Comparison of ENCODE assay signal across 1 cellular context in genomic region chr7:25272265-25272664, GRCh38.
A peak's percentile ranks its signal among the peaks of the same experiment; 100 is the strongest.
TF ChIP-seq lines count a peak whose summit lies in the region.

No MANE protein-coding gene starts in this region.

TF ChIP-seq in GM12878, 131 proteins besides CTCF, POLR2A, EP300 and RAD21 (continued from another document):
- TF ChIP-seq USF1 (IDR thresholded peaks at IDR 0.05; ENCODE audit: borderline replicate concordance, extremely low read length, insufficient read depth, low read depth, low read length) (no peak), ELK1 (IDR thresholded peaks at IDR 0.05; ENCODE audit: low read depth, low read length) (no peak), ZBTB11 (CRISPR knock-in tag; IDR thresholded peaks at IDR 0.05) (no peak), NFXL1 (IDR thresholded peaks at IDR 0.05; ENCODE audit: borderline replicate concordance) (no peak), SIX5 (IDR thresholded peaks at IDR 0.05; ENCODE audit: low read depth, low read length, severe bottlenecking) (no peak), E2F4 (IDR thresholded peaks at IDR 0.05; ENCODE audit: low read depth, low read length) (no peak), JUNB (IDR thresholded peaks at IDR 0.05) (peak; percentile 20; the same call in 1 of the 2 replicates), MTA3 (IDR thresholded peaks at IDR 0.05; ENCODE audit: borderline replicate concordance, low read length) (no peak), PML (IDR thresholded peaks at IDR 0.05; ENCODE audit: low read length) (no peak), MAX (IDR thresholded peaks at IDR 0.05; ENCODE audit: low read depth, low read length) (no peak), ASH2L (IDR thresholded peaks at IDR 0.05; ENCODE audit: borderline replicate concordance, low read depth) (no peak), POU2F2 (IDR thresholded peaks at IDR 0.05; ENCODE audit: borderline replicate concordance, low read depth, low read length) (peak; percentile 48; the same call in 1 of the 3 replicates), RB1 (IDR thresholded peaks at IDR 0.05; ENCODE audit: borderline replicate concordance) (no peak), LARP7 (IDR thresholded peaks at IDR 0.05) (no peak), EZH2 (IDR thresholded peaks at IDR 0.05; ENCODE audit: borderline replicate concordance, control insufficient read depth, low read depth, low read length) (no peak), BACH1 (IDR thresholded peaks at IDR 0.05; ENCODE audit: borderline replicate concordance) (peak; percentile 38; the same call in 1 of the 2 replicates)
